In the genomic region with DNA sequence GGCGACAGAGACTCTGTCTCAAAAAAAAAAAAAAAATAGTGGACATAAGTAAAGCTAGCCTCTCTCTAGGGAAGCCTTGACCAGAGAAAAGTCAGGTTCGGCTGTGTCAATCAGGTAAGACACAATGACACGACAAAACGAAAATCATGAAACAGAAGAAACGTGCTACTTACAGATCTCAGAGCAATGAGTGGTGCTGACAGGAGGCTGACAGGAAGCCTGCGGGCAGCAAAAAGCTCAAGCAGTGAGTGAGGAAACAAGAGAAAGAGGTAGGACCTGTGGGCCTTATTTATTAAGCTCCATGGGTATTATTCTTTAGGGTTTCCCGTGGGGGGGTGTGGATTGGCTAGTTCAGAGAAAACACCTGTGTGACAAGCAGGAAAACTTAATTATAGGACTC, we compare ENCODE assay signal across 17 cellular contexts.
DNase-seq lines count a peak whose midpoint lies in the region; FAIRE-seq and TF ChIP-seq lines count a peak whose summit lies in the region.
"Had no signal": no experiment of that assay in that cellular context is flagged by ENCODE, and none has a peak within 500 bp of the region (broad histone marks: within the 10 kb centered on the region; RNA-seq: fewer than 3 reads in every experiment).

No MANE protein-coding gene starts in this region.

- H3K14ac ChIP-seq in H9 (ENCODE audit: insufficient read depth, low read length) = 0 out of 2 replicates have a peak overlapping the region, but pooled peaks have one; percentile 5
- H3K14ac ChIP-seq in H1 (ENCODE audit: insufficient read length) = no peak overlapping the region
- no peak overlapping the region for H3K14ac ChIP-seq in neuronal stem cell (ENCODE audit: low read length)

- DNase-seq in GM12865 (ENCODE audit: low read depth) (peak; percentile 37), H9 (no peak), H1 (ENCODE audit: low read depth in 1 of 2, low spot score in 2 of 2) (no peak), neuronal stem cell (ENCODE audit: low spot score) (no peak), HFFc6 (no peak), NCI-H226 (no peak), MG63 (no peak)
- DNase-seq: ACHN; CD4-positive, CD25-positive, alpha-beta regulatory T cell; DMS53; GOT3; HCEC 1CT; KG1 had no signal

- H3K56ac ChIP-seq in H9 (ENCODE audit: insufficient read length, low read depth, low read length) = no peak overlapping the region
- H3K56ac ChIP-seq in H1 (replicated peaks; ENCODE audit: insufficient read length, low read depth, low read length) = no peak overlapping the region

- H2BK15ac ChIP-seq in H9 (ENCODE audit: low read depth, low read length) = no peak overlapping the region
- H2BK15ac ChIP-seq in H1 (ENCODE audit: low read length) = no peak overlapping the region
- H2BK15ac ChIP-seq in neuronal stem cell (ENCODE audit: low read length) = no peak overlapping the region

- H3K36me3 ChIP-seq in H1 (ENCODE audit: control insufficient read depth in 2 of 4, insufficient read depth in 4 of 4, low read length in 3 of 4) (no peaks in the 10 kb centered on the region), neuronal stem cell (replicated peaks in 1 of 2; ENCODE audit: control insufficient read depth in 2 of 2, insufficient read depth in 2 of 2, low read length in 2 of 2) (no peaks in the 10 kb centered on the region), MG63 (no peaks in the 10 kb centered on the region)
- H3K36me3 ChIP-seq: BLaER1 treated with 17β-estradiol and CSF1 and Interleukin-3, amounts not matched to agents 10 nM and 100 nM had no signal

- no peak overlapping the region for H2BK120ac ChIP-seq in H9 (ENCODE audit: low read depth, low read length, poor library complexity, severe bottlenecking)
- H2BK120ac ChIP-seq in H1 (replicated peaks; ENCODE audit: low read depth, low read length) = no peak overlapping the region
- no peak overlapping the region for H2BK120ac ChIP-seq in neuronal stem cell (ENCODE audit: low read depth, low read length)

- H3K27me3 ChIP-seq in H9 (ENCODE audit: insufficient read depth, low read length) (no peaks in the 10 kb centered on the region), H1 (replicated peaks in 1 of 4; ENCODE audit: control insufficient read depth in 3 of 4, extremely low read depth in 1 of 4, insufficient read depth in 3 of 4, low read length in 3 of 4) (no peaks in the 10 kb centered on the region), neuronal stem cell (ENCODE audit: control insufficient read depth in 3 of 3, insufficient read depth in 3 of 3, low read depth in 1 of 3, low read length in 3 of 3) (no peaks in the 10 kb centered on the region), MG63 (no peaks in the 10 kb centered on the region)
- H3K27me3 ChIP-seq: BLaER1 treated with 17β-estradiol and CSF1 and Interleukin-3, amounts not matched to agents 10 nM and 100 nM had no signal

- H4K91ac ChIP-seq in H9 (ENCODE audit: insufficient read length, low read depth, low read length) = no peak overlapping the region
- H4K91ac ChIP-seq in H1 (replicated peaks; ENCODE audit: insufficient read length, low read length) = no peak overlapping the region
- H4K91ac ChIP-seq in neuronal stem cell (ENCODE audit: low read depth, low read length, poor library complexity) = no peak overlapping the region

- H4K20me1 ChIP-seq in H9 (ENCODE audit: control insufficient read depth, insufficient read depth, insufficient read length) (no peaks in the 10 kb centered on the region), H1 (replicated peaks in 1 of 2; ENCODE audit: control insufficient read depth in 1 of 2, insufficient read depth in 2 of 2, low read length in 2 of 2) (no peaks in the 10 kb centered on the region)
- H4K20me1 ChIP-seq: BLaER1 treated with 17β-estradiol and CSF1 and Interleukin-3, amounts not matched to agents 10 nM and 100 nM had no signal

- H3K79me2 ChIP-seq in H9 (ENCODE audit: insufficient read depth, low read length) (no peaks in the 10 kb centered on the region), H1 (ENCODE audit: control insufficient read depth in 1 of 2, insufficient read depth in 2 of 2, low read length in 2 of 2) (no peaks in the 10 kb centered on the region)

- H3K36me3 Mint-ChIP-seq in H9 (ENCODE audit: insufficient read depth in 1 of 3, low read depth in 3 of 3) (peaks cover 0 to 4% (median 0%) of the 10 kb centered on the region in 3 experiments; a peak in 1 of 7 replicates), HFFc6 (ENCODE audit: low read depth) (no peaks in the 10 kb centered on the region; the same call in 1 of the 2 replicates)
- H3K36me3 Mint-ChIP-seq: CD4-positive, CD25-positive, alpha-beta regulatory T cell; IgD-negative memory B cell had no signal

- H3K79me1 ChIP-seq in H9 (ENCODE audit: insufficient read depth, low read depth, low read length, poor library complexity, severe bottlenecking) = no peaks in the 10 kb centered on the region
- H3K79me1 ChIP-seq in H1 (ENCODE audit: low read depth, low read length) = no peaks in the 10 kb centered on the region
- no peaks in the 10 kb centered on the region for H3K79me1 ChIP-seq in neuronal stem cell (ENCODE audit: low read depth, low read length)

- H4K8ac ChIP-seq in H9 (replicated peaks; ENCODE audit: insufficient read length, low read depth, low read length) (no peak overlapping the region), H1 (ENCODE audit: extremely low read depth, insufficient read depth, low read length) (no peak overlapping the region), neuronal stem cell (ENCODE audit: low read depth, low read length) (no peak overlapping the region)

- no peak for TF ChIP-seq POLR2A in H1 (IDR thresholded peaks at IDR 0.05; ENCODE audit: control extremely low read depth in 1 of 2, low read depth in 2 of 2, low read length in 2 of 2)

- H3K9ac ChIP-seq in H9 (ENCODE audit: extremely low read depth, insufficient read length, low read length) (no peak overlapping the region), H1 (replicated peaks in 1 of 4; ENCODE audit: extremely low read depth in 1 of 4, low read depth in 3 of 4, low read length in 3 of 4) (no peak overlapping the region), neuronal stem cell (ENCODE audit: low read depth, low read length, poor library complexity) (no peak overlapping the region)
- H3K9ac ChIP-seq: BLaER1 treated with 17β-estradiol and CSF1 and Interleukin-3, amounts not matched to agents 10 nM and 100 nM had no signal

- H3K4ac ChIP-seq in H9 (ENCODE audit: low read depth, low read length) (no peak overlapping the region), H1 (replicated peaks; ENCODE audit: insufficient read length, low read depth, low read length) (no peak overlapping the region), neuronal stem cell (ENCODE audit: low read length) (no peak overlapping the region)

- no peak overlapping the region for H2AFZ ChIP-seq in H9 (ENCODE audit: low read length)
- peak overlapping the region; percentile 75; the same call in 1 of the 2 replicates for H2AFZ ChIP-seq in H1 (ENCODE audit: low read length)
- H2AFZ ChIP-seq in neuronal stem cell (ENCODE audit: low read length) = no peak overlapping the region

- TF ChIP-seq CTCF in GM12865 (IDR thresholded peaks at IDR 0.05; ENCODE audit: insufficient read depth, low read depth, low read length, missing control alignments) (no peak), H9 (conservative IDR thresholded peaks at IDR 0.05) (no peak), H1 (IDR thresholded peaks at IDR 0.05; ENCODE audit: control extremely low read depth in 1 of 3, insufficient read depth in 1 of 3, low read depth in 1 of 3, low read length in 3 of 3) (no peak), HFFc6 (IDR thresholded peaks at IDR 0.05) (no peak)

- H3K18ac ChIP-seq in H9 (ENCODE audit: insufficient read length, low read depth, low read length) = no peak overlapping the region
- H3K18ac ChIP-seq in H1 (ENCODE audit: extremely low read depth, low read length) = no peak overlapping the region
- H3K18ac ChIP-seq in neuronal stem cell (ENCODE audit: low read length) = no peak overlapping the region

- H2BK5ac ChIP-seq in H9 (ENCODE audit: insufficient read length, low read length) (no peak overlapping the region), H1 (ENCODE audit: low read depth, low read length) (no peak overlapping the region), neuronal stem cell (ENCODE audit: low read length) (no peak overlapping the region)

- FAIRE-seq in H1 (lab: Jason Lieb, UNC) = no peak
- FAIRE-seq: GM12878, GM18507 had no signal

- H3K4me1 Mint-ChIP-seq in H9 (peaks cover 4 to 8% of the 10 kb centered on the region in 2 experiments; a peak in 3 of 4 replicates), HFFc6 (ENCODE audit: low read depth) (no peaks in the 10 kb centered on the region)
- H3K4me1 Mint-ChIP-seq: CD4-positive, CD25-positive, alpha-beta regulatory T cell; IgD-negative memory B cell had no signal

- WGBS in H9 (ENCODE audit: extremely low coverage, insufficient read length, low lambda C conversion rate) = no CpG with 5 or more reads among the region's 7 CpGs
- WGBS in H1 (ENCODE audit: extremely low coverage in 1 of 2, insufficient coverage in 1 of 2, insufficient read length in 1 of 2, insufficient replicate concordance in 2 of 2, low coverage in 1 of 2, low lambda C conversion rate in 2 of 2, missing lambda C conversion rate in 1 of 2), 2 experiments = 85% methylated on average over 6 of the region's 7 CpGs; no CpG with 5 or more reads in 1 of the 2 experiments
- WGBS in neuronal stem cell (ENCODE audit: extremely low coverage in 2 of 2, insufficient read length in 2 of 2, insufficient replicate concordance in 1 of 2), 2 donors = no CpG with 5 or more reads among the region's 7 CpGs

- H2BK20ac ChIP-seq in H9 (ENCODE audit: low read depth, low read length, poor library complexity, severe bottlenecking) (no peak overlapping the region), H1 (ENCODE audit: low read length) (no peak overlapping the region)

- no peak overlapping the region for H3K23ac ChIP-seq in H9 (ENCODE audit: insufficient read length, low read depth, low read length)
- H3K23ac ChIP-seq in H1 (ENCODE audit: insufficient read length) = no peak overlapping the region
- H3K23ac ChIP-seq in neuronal stem cell (ENCODE audit: low read depth, low read length, poor library complexity) = no peak overlapping the region

- CTCF ChIA-PET in H1 (lab: Charles Lee; ENCODE audit: partially characterized antibody) = interaction anchor here (0.6 to 2.2 kb wide), 5 partner anchors 9 to 594 kb away, joined by 3 to 5 read pairs (median 3); no protein-coding TSS in a partner anchor

- no peak for TF ChIP-seq RAD21 in H1 (IDR thresholded peaks at IDR 0.05 in 1 of 2, conservative IDR thresholded peaks at IDR 0.05 in 1 of 2; ENCODE audit: low read depth in 2 of 2, low read length in 2 of 2)

- POLR2A ChIA-PET in H1 (lab: Charles Lee; ENCODE audit: partially characterized antibody) = interaction anchor here (0.7 kb wide), 2 partner anchors 446 to 778 kb away, joined by 4 read pairs; no protein-coding TSS in a partner anchor

- H3K4me2 ChIP-seq in H9 (ENCODE audit: insufficient read depth, insufficient read length, low read length) (no peak overlapping the region), H1 (ENCODE audit: insufficient read depth in 1 of 2, low read depth in 2 of 2, low read length in 2 of 2) (no peak overlapping the region), neuronal stem cell (ENCODE audit: insufficient read depth, low read length, poor library complexity, severe bottlenecking) (peak overlapping the region; percentile 13)
- H3K4me2 ChIP-seq: BLaER1 treated with 17β-estradiol and CSF1 and Interleukin-3, amounts not matched to agents 10 nM and 100 nM had no signal

- H3K4me3 Mint-ChIP-seq in H9 = no peak overlapping the region
- no peak overlapping the region for H3K4me3 Mint-ChIP-seq in HFFc6
- H3K4me3 Mint-ChIP-seq: CD4-positive, CD25-positive, alpha-beta regulatory T cell; IgD-negative memory B cell had no signal

- H3K27ac ChIP-seq in H9 (ENCODE audit: insufficient read length, low read depth, low read length) (no peak overlapping the region), H1 (ENCODE audit: low read depth, low read length) (no peak overlapping the region), neuronal stem cell (replicated peaks; ENCODE audit: low read length) (no peak overlapping the region)
- H3K27ac ChIP-seq: BLaER1 treated with 17β-estradiol and CSF1 and Interleukin-3, amounts not matched to agents 10 nM and 100 nM had no signal

- H3K27ac Mint-ChIP-seq in H9 (peak overlapping the region; percentile 1 to 19 (median 11); a peak in 2 of 7 replicates), HFFc6 (no peak overlapping the region)
- H3K27ac Mint-ChIP-seq: CD4-positive, CD25-positive, alpha-beta regulatory T cell; IgD-negative memory B cell had no signal

- H3K4me3 ChIP-seq in GM12865 (ENCODE audit: low read depth, low read length) (no peak overlapping the region), H1 (ENCODE audit: extremely low read depth in 1 of 4, insufficient read depth in 2 of 4, low read depth in 3 of 4, low read length in 4 of 4) (no peak overlapping the region), neuronal stem cell (ENCODE audit: low read length in 2 of 2) (no peak overlapping the region), MG63 (no peak overlapping the region)
- H3K4me3 ChIP-seq: BLaER1 treated with 17β-estradiol and CSF1 and Interleukin-3, amounts not matched to agents 10 nM and 100 nM; GM12878 had no signal

- no peak overlapping the region for H3T11ph ChIP-seq in H9 (ENCODE audit: low read length)

- H3K9me3 ChIP-seq in H9 (ENCODE audit: control insufficient read depth, low read depth, low read length) = no peaks in the 10 kb centered on the region
- H3K9me3 ChIP-seq in H1 (ENCODE audit: insufficient read depth in 2 of 2, low read depth in 1 of 2, low read length in 1 of 2) = no peaks in the 10 kb centered on the region
- no peaks in the 10 kb centered on the region for H3K9me3 ChIP-seq in neuronal stem cell (replicated peaks in 1 of 2; ENCODE audit: control insufficient read depth in 2 of 2, insufficient read depth in 1 of 2, low read depth in 1 of 2, low read length in 2 of 2)
- no peaks in the 10 kb centered on the region for H3K9me3 ChIP-seq in MG63
- H3K9me3 ChIP-seq: BLaER1 treated with 17β-estradiol and CSF1 and Interleukin-3, amounts not matched to agents 10 nM and 100 nM had no signal

- H3K9me3 Mint-ChIP-seq in H9 (peaks cover 0 to 3% of the 10 kb centered on the region in 2 experiments; a peak in 1 of 5 replicates), HFFc6 (peaks cover 51% of the 10 kb centered on the region)

- H4K5ac ChIP-seq in H9 (ENCODE audit: insufficient read length, low read depth, low read length) = no peak overlapping the region
- H4K5ac ChIP-seq in H1 (ENCODE audit: insufficient read length, low read depth, low read length) = no peak overlapping the region

- H3K27me3 Mint-ChIP-seq in H9 (ENCODE audit: low read depth) (no peaks in the 10 kb centered on the region; the same call in 1 of the 2 replicates), HFFc6 (ENCODE audit: insufficient read depth) (no peaks in the 10 kb centered on the region; the same call in none of the 2 replicates)
- H3K27me3 Mint-ChIP-seq: CD4-positive, CD25-positive, alpha-beta regulatory T cell; IgD-negative memory B cell had no signal

- H3K23me2 ChIP-seq in H9 (ENCODE audit: insufficient read length, low read depth, low read length, poor library complexity, severe bottlenecking) (no peaks in the 10 kb centered on the region), H1 (ENCODE audit: low read depth, low read length) (no peaks in the 10 kb centered on the region)

- H2BK12ac ChIP-seq in H9 (ENCODE audit: insufficient read length, low read depth, low read length) (no peak overlapping the region), H1 (ENCODE audit: low read depth, low read length) (no peak overlapping the region), neuronal stem cell (ENCODE audit: low read length) (no peak overlapping the region)

- H3K4me1 ChIP-seq in H9 (ENCODE audit: insufficient read depth, low read length) = no peaks in the 10 kb centered on the region
- H3K4me1 ChIP-seq in H1 (replicated peaks in 1 of 4; ENCODE audit: control insufficient read depth in 3 of 4, insufficient read depth in 4 of 4, low read length in 3 of 4) = no peaks in the 10 kb centered on the region
- H3K4me1 ChIP-seq in neuronal stem cell (ENCODE audit: control insufficient read depth in 2 of 2, insufficient read depth in 1 of 2, low read depth in 1 of 2, low read length in 2 of 2) = no peaks in the 10 kb centered on the region
- H3K4me1 ChIP-seq: BLaER1 treated with 17β-estradiol and CSF1 and Interleukin-3, amounts not matched to agents 10 nM and 100 nM had no signal

- H2AK5ac ChIP-seq in H9 (ENCODE audit: insufficient read length, low read length) = no peak overlapping the region
- H2AK5ac ChIP-seq in H1 (ENCODE audit: low read depth, low read length) = no peak overlapping the region
- no peak overlapping the region for H2AK5ac ChIP-seq in neuronal stem cell (ENCODE audit: low read depth, low read length)

- TF ChIP-seq EP300 in H1 (IDR thresholded peaks at IDR 0.05; ENCODE audit: borderline replicate concordance in 1 of 2, low read depth in 2 of 2, low read length in 2 of 2) = no peak
